ENCODE assay signal across 26 cellular contexts in genomic region chrX:97846718-97847237, GRCh38.
"Had no signal": no experiment of that assay in that cellular context is flagged by ENCODE, and none has a peak within 500 bp of the region (broad histone marks: within the 10 kb centered on the region; RNA-seq: fewer than 3 reads in every experiment).

No MANE protein-coding gene starts in this region.

- H3K27ac Mint-ChIP-seq: mesothelial cell of epicardium; natural killer cell treated with Interleukin-12 subunit alpha and Interleukin-12 subunit beta and Interleukin-15 and Interleukin-18, amount 100 ng/mL, for 72 hours; progenitor cell of endocrine pancreas; stimulated activated memory B cell treated with anti-CD40 and anti-IgM and Interleukin-4, amounts not matched to agents 10 μg/mL and 1 μg/mL and 100 μg/mL, for 72 hours; type B pancreatic cell had no signal

- H3K4me1 Mint-ChIP-seq: mesothelial cell of epicardium; stimulated activated memory B cell treated with anti-CD40 and anti-IgM and Interleukin-4, amounts not matched to agents 10 μg/mL and 1 μg/mL and 100 μg/mL, for 72 hours; stimulated activated naive CD8-positive, alpha-beta T cell treated with anti-CD3 and anti-CD28 coated beads, Interleukin-15, amount 100 ng/mL, for 72 hours had no signal

- H3K27ac ChIP-seq: left lung, lower lobe of right lung, parathyroid adenoma, right atrium auricular region, right lobe of liver, tibial nerve, uterus had no signal

- ATAC-seq: left colon; left lung; lower lobe of right lung; natural killer cell treated with Interleukin-12 subunit alpha and Interleukin-12 subunit beta and Interleukin-15 and Interleukin-18, amount 100 ng/mL, for 72 hours; right lobe of liver; stimulated activated memory B cell treated with anti-CD40 and anti-IgM and Interleukin-4, amounts not matched to agents 10 μg/mL and 1 μg/mL and 100 μg/mL, for 72 hours; stimulated activated naive CD8-positive, alpha-beta T cell treated with anti-CD3 and anti-CD28 coated beads, Interleukin-15, amount 100 ng/mL, for 72 hours had no signal

- H3K9me3 ChIP-seq: lower lobe of right lung, right atrium auricular region, right lobe of liver, tibial nerve, uterus had no signal

- H3K27me3 ChIP-seq: left lung, right atrium auricular region, right lobe of liver, tibial nerve, uterus had no signal

- H3K4me1 ChIP-seq: left lung, lower lobe of right lung, parathyroid adenoma, right atrium auricular region, right lobe of liver, tibial nerve, uterus had no signal

- DNase-seq: hippocampal formation; left colon; lower lobe of right lung; mammary epithelial cell; mesenchymal stem cell; naive B cell; nucleus accumbens; right lobe of liver; stimulated activated CD4-positive, alpha-beta T cell treated with anti-CD3 and anti-CD28 coated beads, Interleukin-1b, Interleukin-23, amount 100 ng/mL, for 48 hours; stimulated activated CD4-positive, alpha-beta T cell treated with anti-CD3 and anti-CD28 coated beads, Interleukin-2, amount 100 ng/mL, for 48 hours; stimulated activated CD4-positive, alpha-beta T cell treated with anti-CD3 and anti-CD28 coated beads, Interleukin-4, amount 100 ng/mL, for 4 hours; stimulated activated CD8-positive, alpha-beta memory T cell treated with anti-CD3 and anti-CD28 coated beads, Interleukin-4, amount 100 ng/mL, for 48 hours; stimulated activated naive CD4-positive, alpha-beta T cell treated with Interleukin-2 at 50 U/mL for 16 hours; stimulated activated naive CD8-positive, alpha-beta T cell treated with anti-CD3 and anti-CD28 coated beads, Interleukin-15, amount 100 ng/mL, for 72 hours; substantia nigra; uterus had no signal

- H3K4me3 ChIP-seq: left lung, lower lobe of right lung, right atrium auricular region, right lobe of liver, smooth muscle cell, tibial nerve, uterus had no signal

- H2AFZ ChIP-seq: parathyroid adenoma had no signal

- H3K27me3 Mint-ChIP-seq: naive B cell; natural killer cell treated with Interleukin-12 subunit alpha and Interleukin-12 subunit beta and Interleukin-15 and Interleukin-18, amount 100 ng/mL, for 72 hours; progenitor cell of endocrine pancreas; stimulated activated memory B cell treated with anti-CD40 and anti-IgM and Interleukin-4, amounts not matched to agents 10 μg/mL and 1 μg/mL and 100 μg/mL, for 72 hours; stimulated activated naive CD8-positive, alpha-beta T cell treated with anti-CD3 and anti-CD28 coated beads, Interleukin-15, amount 100 ng/mL, for 72 hours; type B pancreatic cell had no signal

- H3K36me3 ChIP-seq: left lung, lower lobe of right lung, right atrium auricular region, right lobe of liver, tibial nerve, uterus had no signal

- H3K4me2 ChIP-seq: smooth muscle cell had no signal

- H3K9ac ChIP-seq: parathyroid adenoma had no signal

- H3K36me3 Mint-ChIP-seq: stimulated activated memory B cell treated with anti-CD40 and anti-IgM and Interleukin-4, amounts not matched to agents 10 μg/mL and 1 μg/mL and 100 μg/mL, for 72 hours had no signal

- H3K4me3 Mint-ChIP-seq: mesothelial cell of epicardium; natural killer cell treated with Interleukin-12 subunit alpha and Interleukin-12 subunit beta and Interleukin-15 and Interleukin-18, amount 100 ng/mL, for 72 hours; stimulated activated memory B cell treated with anti-CD40 and anti-IgM and Interleukin-4, amounts not matched to agents 10 μg/mL and 1 μg/mL and 100 μg/mL, for 72 hours; stimulated activated naive CD8-positive, alpha-beta T cell treated with anti-CD3 and anti-CD28 coated beads, Interleukin-15, amount 100 ng/mL, for 72 hours; type B pancreatic cell had no signal
